Comparison of ENCODE assay signal across 15 cellular contexts in genomic region chr10:70109064-70109729, GRCh38.
"Had no signal": no experiment of that assay in that cellular context is flagged by ENCODE, and none has a peak within 500 bp of the region (broad histone marks: within the 10 kb centered on the region; RNA-seq: fewer than 3 reads in every experiment).

No MANE protein-coding gene starts in this region.

- H3K27me3 ChIP-seq: breast epithelium, gastrocnemius medialis, heart left ventricle had no signal

- DNase-seq: activated naive CD4-positive, alpha-beta T cell; activated T-cell treated with anti-CD3 and anti-CD28 coated beads for 4 hours; aorta; erythroblast; gastrocnemius medialis; heart left ventricle; left cardiac atrium; mammary epithelial cell; occipital lobe; psoas muscle; stimulated activated CD4-positive, alpha-beta T cell treated with anti-CD3 and anti-CD28 coated beads, Interleukin-1b, Interleukin-23, amount 100 ng/mL, for 48 hours had no signal

- H3K4me3 ChIP-seq: breast epithelium, gastrocnemius medialis, heart left ventricle, psoas muscle had no signal

- H3K27ac Mint-ChIP-seq: natural killer cell treated with Interleukin-12 subunit alpha and Interleukin-12 subunit beta and Interleukin-15 and Interleukin-18, amount 100 ng/mL, for 72 hours had no signal

- H3K27ac ChIP-seq: breast epithelium, gastrocnemius medialis, heart left ventricle, psoas muscle had no signal

- H3K36me3 Mint-ChIP-seq: natural killer cell treated with Interleukin-12 subunit alpha and Interleukin-12 subunit beta and Interleukin-15 and Interleukin-18, amount 100 ng/mL, for 72 hours had no signal

- H3K9me3 ChIP-seq: breast epithelium, gastrocnemius medialis, heart left ventricle, psoas muscle had no signal

- H3K9me3 Mint-ChIP-seq: natural killer cell treated with Interleukin-12 subunit alpha and Interleukin-12 subunit beta and Interleukin-15 and Interleukin-18, amount 100 ng/mL, for 72 hours had no signal

- H3K36me3 ChIP-seq: breast epithelium had no signal

- H3K27me3 Mint-ChIP-seq: natural killer cell treated with Interleukin-12 subunit alpha and Interleukin-12 subunit beta and Interleukin-15 and Interleukin-18, amount 100 ng/mL, for 72 hours had no signal

- H3K4me1 ChIP-seq: breast epithelium, gastrocnemius medialis, psoas muscle had no signal

- ATAC-seq: activated CD4-positive, CD25-positive, alpha-beta regulatory T cell treated with anti-CD3 and anti-CD28 coated beads, Interleukin-2, amount 50 U/mL, for 24 hours; gastrocnemius medialis; natural killer cell treated with Interleukin-12 subunit alpha and Interleukin-12 subunit beta and Interleukin-15 and Interleukin-18, amount 100 ng/mL, for 72 hours; psoas muscle; sciatic nerve had no signal

- H3K4me3 Mint-ChIP-seq: natural killer cell treated with Interleukin-12 subunit alpha and Interleukin-12 subunit beta and Interleukin-15 and Interleukin-18, amount 100 ng/mL, for 72 hours had no signal
